Comparison of ENCODE assay signal across 1 cellular context in genomic region chr22:24550028-24550901, GRCh38.
TF ChIP-seq lines count a peak whose summit lies in the region.

No MANE protein-coding gene starts in this region.

TF ChIP-seq in liver, 16 proteins besides CTCF, POLR2A, EP300 and RAD21 (continued from another document):
- TF ChIP-seq ZBTB33 (IDR thresholded peaks at IDR 0.05) (peak; percentile 92), SP1 (IDR thresholded peaks at IDR 0.05) (peak; percentile 99), REST (IDR thresholded peaks at IDR 0.05) (peak; percentile 81), RXRA (IDR thresholded peaks at IDR 0.05) (peak; percentile 91 to 94), HNF4G (IDR thresholded peaks at IDR 0.05) (peak; percentile 96), TAF1 (conservative IDR thresholded peaks at IDR 0.05) (peak; percentile 81), GABPA (IDR thresholded peaks at IDR 0.05 in 1 of 2, conservative IDR thresholded peaks at IDR 0.05 in 1 of 2) (peak in 1 of 2 donors; percentile 60), ATF3 (IDR thresholded peaks at IDR 0.05) (peak; percentile 95), NR2F2 (IDR thresholded peaks at IDR 0.05) (peak; percentile 83), HNF4A (conservative IDR thresholded peaks at IDR 0.05) (peak; percentile 95 to 98), JUND (IDR thresholded peaks at IDR 0.05) (peak; percentile 99), EGR1 (IDR thresholded peaks at IDR 0.05; ENCODE audit: low read depth in 2 of 2) (peak in 1 of 2 donors; percentile 80), FOXA1 (IDR thresholded peaks at IDR 0.05) (peak; percentile 70)
- TF ChIP-seq, protein P1, sequence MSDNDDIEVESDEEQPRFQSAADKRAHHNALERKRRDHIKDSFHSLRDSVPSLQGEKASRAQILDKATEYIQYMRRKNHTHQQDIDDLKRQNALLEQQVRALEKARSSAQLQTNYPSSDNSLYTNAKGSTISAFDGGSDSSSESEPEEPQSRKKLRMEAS (IDR thresholded peaks at IDR 0.05): peak; percentile 90
TF ChIP-seq in liver: peak in this region for 16.
